ENCODE assay signal across 9 cellular contexts in genomic region chr3:28151608-28152228, GRCh38.
DNase-seq lines count a peak whose midpoint lies in the region; ATAC-seq, FAIRE-seq and TF ChIP-seq lines count a peak whose summit lies in the region.
"Had no signal": no experiment of that assay in that cellular context is flagged by ENCODE, and none has a peak within 500 bp of the region (broad histone marks: within the 10 kb centered on the region; RNA-seq: fewer than 3 reads in every experiment).

No MANE protein-coding gene starts in this region.

- CTCF ChIA-PET in A673 (lab: Charles Lee): no interaction called here

- peak overlapping the region in 2 of 3 donors; percentile 26 to 44 for H3K27ac ChIP-seq in right lobe of liver
- H3K27ac ChIP-seq in A673 (ENCODE audit: low read depth, low read length, poor library complexity, severe bottlenecking): no peak overlapping the region

- no peak for TF ChIP-seq POLR2A in right lobe of liver (IDR thresholded peaks at IDR 0.05)

- H3K4me3 ChIP-seq in right lobe of liver (peak overlapping the region in 2 of 3 donors; percentile 3 to 20), A673 (ENCODE audit: low read depth, low read length, poor library complexity, severe bottlenecking) (no peak overlapping the region)

- POLR2A ChIA-PET in A673 (lab: Charles Lee; ENCODE audit: low non-redundant PET): no interaction called here

- H3K27me3 ChIP-seq in right lobe of liver: no peaks in the 10 kb centered on the region
- no peaks in the 10 kb centered on the region for H3K27me3 ChIP-seq in A673 (replicated peaks; ENCODE audit: insufficient read depth, low read depth, low read length, poor library complexity)

- H3K4me1 ChIP-seq in right lobe of liver: no peaks in the 10 kb centered on the region
- H3K4me1 ChIP-seq in A673 (ENCODE audit: insufficient read depth, low read length, poor library complexity, severe bottlenecking): no peaks in the 10 kb centered on the region

- DNase-seq in GM18507 (ENCODE audit: extremely low spot score, insufficient read length, low read depth) (no peak), right lobe of liver (no peak), A673 (ENCODE audit: low spot score) (no peak), GDM1 (lab: John Stamatoyannopoulos, UW) (no peak), NCI-H2081 (lab: John Stamatoyannopoulos, UW) (no peak), GOT3 (lab: John Stamatoyannopoulos, UW) (no peak)
- DNase-seq: posterior cingulate gyrus had no signal

- peak; percentile 90 for ATAC-seq in GM21528 (IDR thresholded peaks at IDR 0.05; ENCODE audit: low FRiP score, unreplicated experiment)
- peak; percentile 84 for ATAC-seq in HG03469 (IDR thresholded peaks at IDR 0.05; ENCODE audit: unreplicated experiment)
- peak; percentile 53 to 73 (median 66) for ATAC-seq in right lobe of liver

- intact Hi-C loops in right lobe of liver (cut with DNase I): no loop called here
- intact Hi-C loops in A673 (cut with micrococcal nuclease; ENCODE audit: unreplicated experiment): no loop called here

- H3K9me3 ChIP-seq in right lobe of liver (no peaks in the 10 kb centered on the region), A673 (ENCODE audit: low read depth, low read length, poor library complexity, severe bottlenecking) (no peaks in the 10 kb centered on the region)

- TF ChIP-seq CTCF in right lobe of liver (IDR thresholded peaks at IDR 0.05) (no peak), A673 (conservative IDR thresholded peaks at IDR 0.05; ENCODE audit: low read depth, low read length) (no peak)

- BruUV-seq in A673 (replicated peaks; lab: Mats Ljungman, UMichigan): no TSS peak

- H3K36me3 ChIP-seq in right lobe of liver (no peaks in the 10 kb centered on the region), A673 (ENCODE audit: insufficient read depth, low read length, poor library complexity, severe bottlenecking) (no peaks in the 10 kb centered on the region)

- peak; percentile 79 for FAIRE-seq in GM18507 (lab: Jason Lieb, UNC)
